1 cellular context compared by ENCODE assay signal in the genomic region with DNA sequence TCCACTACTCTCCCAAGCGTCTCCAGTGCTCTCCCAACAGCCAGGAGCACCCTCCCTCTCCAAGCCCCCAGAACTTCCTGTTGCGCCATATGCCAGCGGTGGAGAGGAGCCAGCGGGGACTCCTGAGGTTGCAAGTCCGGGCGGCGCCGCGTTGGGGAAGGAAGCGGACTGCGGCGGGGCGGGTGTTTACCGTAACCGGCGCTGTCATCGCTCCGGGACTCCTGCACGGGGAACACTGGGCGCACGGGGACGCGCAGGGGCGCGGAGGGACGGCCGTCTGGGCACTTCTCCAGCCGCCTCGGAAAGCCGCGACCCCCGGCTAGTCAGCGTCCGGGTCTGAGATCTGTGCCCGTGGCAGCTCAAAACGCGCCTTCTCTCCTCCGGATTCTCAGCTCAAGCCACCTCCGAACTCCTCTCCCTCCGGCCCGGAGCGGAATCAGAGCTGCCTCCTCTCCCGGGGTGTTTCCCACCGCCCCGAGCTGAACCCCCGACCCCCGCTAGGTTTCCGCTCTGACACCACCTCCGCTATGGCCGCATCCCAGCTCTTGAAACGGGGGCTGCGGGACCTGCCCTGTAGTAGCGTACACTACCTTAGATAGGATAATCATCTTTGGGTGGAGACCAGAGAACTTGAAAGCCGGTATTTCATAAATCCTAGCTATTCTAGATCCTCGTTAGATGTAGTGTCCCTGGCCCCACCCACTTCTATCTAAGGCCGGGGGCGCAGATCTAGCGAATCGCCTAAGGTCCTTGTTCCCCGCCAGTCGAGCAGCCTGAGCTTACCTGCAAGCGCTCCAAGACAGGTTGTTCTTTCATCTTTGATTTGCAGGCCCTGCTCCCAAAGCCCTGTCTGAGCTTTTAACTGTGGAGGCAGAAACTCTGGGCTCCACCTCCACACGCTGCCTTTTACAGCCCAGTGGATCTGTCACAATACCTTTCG.
A peak's percentile ranks its signal among the peaks of the same experiment; 100 is the strongest.
TF ChIP-seq lines count a peak whose summit lies in the region.

A gene with protein sequence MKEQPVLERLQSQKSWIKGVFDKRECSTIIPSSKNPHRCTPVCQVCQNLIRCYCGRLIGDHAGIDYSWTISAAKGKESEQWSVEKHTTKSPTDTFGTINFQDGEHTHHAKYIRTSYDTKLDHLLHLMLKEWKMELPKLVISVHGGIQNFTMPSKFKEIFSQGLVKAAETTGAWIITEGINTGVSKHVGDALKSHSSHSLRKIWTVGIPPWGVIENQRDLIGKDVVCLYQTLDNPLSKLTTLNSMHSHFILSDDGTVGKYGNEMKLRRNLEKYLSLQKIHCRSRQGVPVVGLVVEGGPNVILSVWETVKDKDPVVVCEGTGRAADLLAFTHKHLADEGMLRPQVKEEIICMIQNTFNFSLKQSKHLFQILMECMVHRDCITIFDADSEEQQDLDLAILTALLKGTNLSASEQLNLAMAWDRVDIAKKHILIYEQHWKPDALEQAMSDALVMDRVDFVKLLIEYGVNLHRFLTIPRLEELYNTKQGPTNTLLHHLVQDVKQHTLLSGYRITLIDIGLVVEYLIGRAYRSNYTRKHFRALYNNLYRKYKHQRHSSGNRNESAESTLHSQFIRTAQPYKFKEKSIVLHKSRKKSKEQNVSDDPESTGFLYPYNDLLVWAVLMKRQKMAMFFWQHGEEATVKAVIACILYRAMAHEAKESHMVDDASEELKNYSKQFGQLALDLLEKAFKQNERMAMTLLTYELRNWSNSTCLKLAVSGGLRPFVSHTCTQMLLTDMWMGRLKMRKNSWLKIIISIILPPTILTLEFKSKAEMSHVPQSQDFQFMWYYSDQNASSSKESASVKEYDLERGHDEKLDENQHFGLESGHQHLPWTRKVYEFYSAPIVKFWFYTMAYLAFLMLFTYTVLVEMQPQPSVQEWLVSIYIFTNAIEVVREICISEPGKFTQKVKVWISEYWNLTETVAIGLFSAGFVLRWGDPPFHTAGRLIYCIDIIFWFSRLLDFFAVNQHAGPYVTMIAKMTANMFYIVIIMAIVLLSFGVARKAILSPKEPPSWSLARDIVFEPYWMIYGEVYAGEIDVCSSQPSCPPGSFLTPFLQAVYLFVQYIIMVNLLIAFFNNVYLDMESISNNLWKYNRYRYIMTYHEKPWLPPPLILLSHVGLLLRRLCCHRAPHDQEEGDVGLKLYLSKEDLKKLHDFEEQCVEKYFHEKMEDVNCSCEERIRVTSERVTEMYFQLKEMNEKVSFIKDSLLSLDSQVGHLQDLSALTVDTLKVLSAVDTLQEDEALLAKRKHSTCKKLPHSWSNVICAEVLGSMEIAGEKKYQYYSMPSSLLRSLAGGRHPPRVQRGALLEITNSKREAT (N-terminal part only) (minus strand): TSS at position 881 of the 940 bp plus-strand sequence. CDS start 65 bp downstream, at position 816.

TF ChIP-seq in HEK293, 187 proteins besides CTCF, POLR2A, EP300 and RAD21 (continued from another document):
- TF ChIP-seq, protein P1, sequence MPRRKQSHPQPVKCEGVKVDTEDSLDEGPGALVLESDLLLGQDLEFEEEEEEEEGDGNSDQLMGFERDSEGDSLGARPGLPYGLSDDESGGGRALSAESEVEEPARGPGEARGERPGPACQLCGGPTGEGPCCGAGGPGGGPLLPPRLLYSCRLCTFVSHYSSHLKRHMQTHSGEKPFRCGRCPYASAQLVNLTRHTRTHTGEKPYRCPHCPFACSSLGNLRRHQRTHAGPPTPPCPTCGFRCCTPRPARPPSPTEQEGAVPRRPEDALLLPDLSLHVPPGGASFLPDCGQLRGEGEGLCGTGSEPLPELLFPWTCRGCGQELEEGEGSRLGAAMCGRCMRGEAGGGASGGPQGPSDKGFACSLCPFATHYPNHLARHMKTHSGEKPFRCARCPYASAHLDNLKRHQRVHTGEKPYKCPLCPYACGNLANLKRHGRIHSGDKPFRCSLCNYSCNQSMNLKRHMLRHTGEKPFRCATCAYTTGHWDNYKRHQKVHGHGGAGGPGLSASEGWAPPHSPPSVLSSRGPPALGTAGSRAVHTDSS (tag by site-specific recombination; IDR thresholded peaks at IDR 0.05): no peak
- TF ChIP-seq ZNF10 (tag by site-specific recombination; IDR thresholded peaks at IDR 0.05): no peak
- TF ChIP-seq ZNF221 (tag by site-specific recombination; IDR thresholded peaks at IDR 0.05; ENCODE audit: borderline replicate concordance): no peak
- TF ChIP-seq, protein P2, sequence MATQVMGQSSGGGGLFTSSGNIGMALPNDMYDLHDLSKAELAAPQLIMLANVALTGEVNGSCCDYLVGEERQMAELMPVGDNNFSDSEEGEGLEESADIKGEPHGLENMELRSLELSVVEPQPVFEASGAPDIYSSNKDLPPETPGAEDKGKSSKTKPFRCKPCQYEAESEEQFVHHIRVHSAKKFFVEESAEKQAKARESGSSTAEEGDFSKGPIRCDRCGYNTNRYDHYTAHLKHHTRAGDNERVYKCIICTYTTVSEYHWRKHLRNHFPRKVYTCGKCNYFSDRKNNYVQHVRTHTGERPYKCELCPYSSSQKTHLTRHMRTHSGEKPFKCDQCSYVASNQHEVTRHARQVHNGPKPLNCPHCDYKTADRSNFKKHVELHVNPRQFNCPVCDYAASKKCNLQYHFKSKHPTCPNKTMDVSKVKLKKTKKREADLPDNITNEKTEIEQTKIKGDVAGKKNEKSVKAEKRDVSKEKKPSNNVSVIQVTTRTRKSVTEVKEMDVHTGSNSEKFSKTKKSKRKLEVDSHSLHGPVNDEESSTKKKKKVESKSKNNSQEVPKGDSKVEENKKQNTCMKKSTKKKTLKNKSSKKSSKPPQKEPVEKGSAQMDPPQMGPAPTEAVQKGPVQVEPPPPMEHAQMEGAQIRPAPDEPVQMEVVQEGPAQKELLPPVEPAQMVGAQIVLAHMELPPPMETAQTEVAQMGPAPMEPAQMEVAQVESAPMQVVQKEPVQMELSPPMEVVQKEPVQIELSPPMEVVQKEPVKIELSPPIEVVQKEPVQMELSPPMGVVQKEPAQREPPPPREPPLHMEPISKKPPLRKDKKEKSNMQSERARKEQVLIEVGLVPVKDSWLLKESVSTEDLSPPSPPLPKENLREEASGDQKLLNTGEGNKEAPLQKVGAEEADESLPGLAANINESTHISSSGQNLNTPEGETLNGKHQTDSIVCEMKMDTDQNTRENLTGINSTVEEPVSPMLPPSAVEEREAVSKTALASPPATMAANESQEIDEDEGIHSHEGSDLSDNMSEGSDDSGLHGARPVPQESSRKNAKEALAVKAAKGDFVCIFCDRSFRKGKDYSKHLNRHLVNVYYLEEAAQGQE (tag by site-specific recombination; IDR thresholded peaks at IDR 0.05): no peak
- peak; percentile 68 for TF ChIP-seq ZNF501 (tag by site-specific recombination; IDR thresholded peaks at IDR 0.05)
- no peak for TF ChIP-seq ZNF776 (tag by site-specific recombination; IDR thresholded peaks at IDR 0.05; ENCODE audit: borderline replicate concordance)
